ENCODE assay signal across 21 cellular contexts in the genomic region with DNA sequence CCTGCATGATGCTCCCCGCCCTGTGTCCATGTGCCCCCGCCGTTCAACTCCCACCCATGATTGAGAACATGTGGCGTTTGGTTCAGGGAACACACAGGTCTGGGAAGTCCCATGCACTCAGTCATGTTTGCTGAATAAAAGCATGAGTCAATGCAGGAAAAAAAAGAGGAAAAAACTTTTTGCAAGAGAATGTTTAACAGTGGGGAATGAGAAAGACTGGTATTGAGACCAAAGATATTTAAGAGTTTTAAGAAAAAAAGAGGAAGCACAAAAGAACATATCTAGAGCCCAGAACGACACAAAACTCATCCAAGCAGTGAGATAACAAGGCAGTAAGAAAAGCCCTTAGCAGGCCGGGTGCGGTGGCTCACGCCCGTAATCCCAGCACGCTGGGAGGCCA.
A peak's percentile ranks its signal among the peaks of the same experiment; 100 is the strongest.
DNase-seq lines count a peak whose midpoint lies in the region; ATAC-seq and TF ChIP-seq lines count a peak whose summit lies in the region.
"Had no signal": no experiment of that assay in that cellular context is flagged by ENCODE, and none has a peak within 500 bp of the region (broad histone marks: within the 10 kb centered on the region; RNA-seq: fewer than 3 reads in every experiment).

No MANE protein-coding gene starts in this region.

- H3K27ac Mint-ChIP-seq in endodermal cell, result no peak overlapping the region
- no peak overlapping the region for H3K27ac Mint-ChIP-seq in activated T-helper 2 cell treated with anti-CD3 and anti-CD28 coated beads, Interferon-gamma antibody, Interleukin-2, Interleukin-4, amounts not matched to agents 10 μg/mL and 5 μg/mL and 100 μg/mL, durations not matched to agents 14 hours and 24 hours and 36 hours
- H3K27ac Mint-ChIP-seq: activated CD4-positive, alpha-beta memory T cell treated with anti-CD3 and anti-CD28 coated beads for 36 hours; activated T-helper 17 cell treated with anti-CD3 and anti-CD28 coated beads, Interleukin-2, amount 50 U/mL, for 72 hours; HFFc6 had no signal

- intact Hi-C loops in gastrocnemius medialis (cut with DNase I; ENCODE audit: low total_unique reads), result no loop called here
- intact Hi-C loops in activated T-helper 2 cell treated with anti-CD3 and anti-CD28 coated beads, Interferon-gamma antibody, Interleukin-2, Interleukin-4, amounts not matched to agents 10 μg/mL and 5 μg/mL and 100 μg/mL, durations not matched to agents 14 hours and 24 hours and 36 hours (cut with micrococcal nuclease), result no loop called here

- no peaks in the 10 kb centered on the region for H3K9me3 ChIP-seq in gastrocnemius medialis
- peaks cover 34% of the 10 kb centered on the region for H3K9me3 ChIP-seq in endodermal cell (ENCODE audit: control insufficient read depth, low read length)
- H3K9me3 ChIP-seq: pancreas had no signal

- H3K36me3 ChIP-seq in gastrocnemius medialis (no peaks in the 10 kb centered on the region), endodermal cell (ENCODE audit: control insufficient read depth, insufficient read depth, low read length) (no peaks in the 10 kb centered on the region)
- H3K36me3 ChIP-seq: ascending aorta, heart right ventricle, pancreas had no signal

- 79 to 96% methylated on average over 8 to 10 of the region's 10 CpGs for WGBS in endodermal cell (ENCODE audit: insufficient coverage in 1 of 2, insufficient read length in 1 of 2), 2 experiments

- no peaks in the 10 kb centered on the region for H3K4me1 Mint-ChIP-seq in endodermal cell
- H3K4me1 Mint-ChIP-seq in activated T-helper 2 cell treated with anti-CD3 and anti-CD28 coated beads, Interferon-gamma antibody, Interleukin-2, Interleukin-4, amounts not matched to agents 10 μg/mL and 5 μg/mL and 100 μg/mL, durations not matched to agents 14 hours and 24 hours and 36 hours (ENCODE audit: low read depth), result no peaks in the 10 kb centered on the region
- H3K4me1 Mint-ChIP-seq: activated T-helper 17 cell treated with anti-CD3 and anti-CD28 coated beads, Interleukin-2, amount 50 U/mL, for 72 hours had no signal

- H3K27me3 Mint-ChIP-seq in endodermal cell (ENCODE audit: insufficient read depth), result peaks cover 49% of the 10 kb centered on the region
- peaks cover 4% of the 10 kb centered on the region for H3K27me3 Mint-ChIP-seq in activated T-helper 2 cell treated with anti-CD3 and anti-CD28 coated beads, Interferon-gamma antibody, Interleukin-2, Interleukin-4, amounts not matched to agents 10 μg/mL and 5 μg/mL and 100 μg/mL, durations not matched to agents 14 hours and 24 hours and 36 hours (ENCODE audit: low read depth)

- no peak overlapping the region for H3K4me3 Mint-ChIP-seq in endodermal cell
- no peak overlapping the region for H3K4me3 Mint-ChIP-seq in activated T-helper 2 cell treated with anti-CD3 and anti-CD28 coated beads, Interferon-gamma antibody, Interleukin-2, Interleukin-4, amounts not matched to agents 10 μg/mL and 5 μg/mL and 100 μg/mL, durations not matched to agents 14 hours and 24 hours and 36 hours (ENCODE audit: low read depth)
- H3K4me3 Mint-ChIP-seq: activated CD4-positive, alpha-beta memory T cell treated with anti-CD3 and anti-CD28 coated beads for 36 hours; activated T-helper 17 cell treated with anti-CD3 and anti-CD28 coated beads, Interleukin-2, amount 50 U/mL, for 72 hours; HFFc6 had no signal

- H3K4me1 ChIP-seq in gastrocnemius medialis, result no peaks in the 10 kb centered on the region
- no peaks in the 10 kb centered on the region for H3K4me1 ChIP-seq in endodermal cell (ENCODE audit: control insufficient read depth, insufficient read depth, low read length)
- H3K4me1 ChIP-seq: ascending aorta, heart right ventricle, pancreas had no signal

- H3K27me3 ChIP-seq in gastrocnemius medialis (no peaks in the 10 kb centered on the region), endodermal cell (ENCODE audit: control insufficient read depth, insufficient read depth, low read length, poor library complexity, severe bottlenecking) (peaks cover 92% of the 10 kb centered on the region)
- H3K27me3 ChIP-seq: ascending aorta, heart right ventricle, pancreas had no signal

- no peak for TF ChIP-seq CTCF in GM20000 (IDR thresholded peaks at IDR 0.05; ENCODE audit: extremely low read depth, missing control alignments)
- TF ChIP-seq CTCF in gastrocnemius medialis (IDR thresholded peaks at IDR 0.05 in 4 of 5, conservative IDR thresholded peaks at IDR 0.05 in 1 of 5), result no peak
- no peak for TF ChIP-seq CTCF in endodermal cell (conservative IDR thresholded peaks at IDR 0.05)

- no peak for TF ChIP-seq POLR2A in gastrocnemius medialis (IDR thresholded peaks at IDR 0.05)

- DNase-seq in NOMO-1 (lab: John Stamatoyannopoulos, UW; ENCODE audit: unreplicated experiment in 2 of 2), result peak; percentile 1 to 2
- DNase-seq in NOMO-1 treated with dmso at 0.1 percent for 144 hours (lab: John Stamatoyannopoulos, UW; ENCODE audit: unreplicated experiment), result no peak
- DNase-seq in GM20000 (ENCODE audit: low spot score), result no peak
- no peak for DNase-seq in gastrocnemius medialis
- DNase-seq in endodermal cell, result no peak
- no peak for DNase-seq in activated T-helper 2 cell treated with anti-CD3 and anti-CD28 coated beads, Interferon-gamma antibody, Interleukin-2, Interleukin-4, amounts not matched to agents 10 μg/mL and 5 μg/mL and 100 μg/mL, durations not matched to agents 14 hours and 24 hours and 36 hours (ENCODE audit: low spot score)
- DNase-seq: 8988T; activated CD4-positive, alpha-beta memory T cell treated with anti-CD3 and anti-CD28 coated beads for 36 hours; heart right ventricle; HFFc6; kidney glomerular epithelial cell; NCI-H2107; pancreas; SHP77 treated with DMSO at 0.1 percent for 48 hours; small intestine; T1000 had no signal

- in situ Hi-C loops in gastrocnemius medialis (cut with MboI; ENCODE audit: low sequenced_read_pairs in 4 of 4), result no loop called here

- H3K9me3 Mint-ChIP-seq in endodermal cell, result peaks cover 9% of the 10 kb centered on the region
- H3K9me3 Mint-ChIP-seq in activated T-helper 2 cell treated with anti-CD3 and anti-CD28 coated beads, Interferon-gamma antibody, Interleukin-2, Interleukin-4, amounts not matched to agents 10 μg/mL and 5 μg/mL and 100 μg/mL, durations not matched to agents 14 hours and 24 hours and 36 hours, result no peaks in the 10 kb centered on the region
- H3K9me3 Mint-ChIP-seq: activated CD4-positive, alpha-beta memory T cell treated with anti-CD3 and anti-CD28 coated beads for 36 hours; activated T-helper 17 cell treated with anti-CD3 and anti-CD28 coated beads, Interleukin-2, amount 50 U/mL, for 72 hours had no signal

- H3K36me3 Mint-ChIP-seq in endodermal cell (ENCODE audit: low read depth), result no peaks in the 10 kb centered on the region
- H3K36me3 Mint-ChIP-seq in activated T-helper 2 cell treated with anti-CD3 and anti-CD28 coated beads, Interferon-gamma antibody, Interleukin-2, Interleukin-4, amounts not matched to agents 10 μg/mL and 5 μg/mL and 100 μg/mL, durations not matched to agents 14 hours and 24 hours and 36 hours (ENCODE audit: low read depth), result no peaks in the 10 kb centered on the region
- H3K36me3 Mint-ChIP-seq: activated CD4-positive, alpha-beta memory T cell treated with anti-CD3 and anti-CD28 coated beads for 36 hours had no signal

- peak; percentile 65 for ATAC-seq in HG02623 (IDR thresholded peaks at IDR 0.05; ENCODE audit: unreplicated experiment)
- ATAC-seq in HG03378 (IDR thresholded peaks at IDR 0.05; ENCODE audit: unreplicated experiment), result peak; percentile 67
- ATAC-seq in gastrocnemius medialis, result no peak
- ATAC-seq: activated T-helper 17 cell treated with anti-CD3 and anti-CD28 coated beads, Interleukin-2, amount 50 U/mL, for 72 hours; heart right ventricle; pancreas had no signal

- H3K4me3 ChIP-seq in gastrocnemius medialis, result no peak overlapping the region
- H3K4me3 ChIP-seq in endodermal cell (ENCODE audit: low read length), result no peak overlapping the region
- H3K4me3 ChIP-seq: ascending aorta, coronary artery, heart right ventricle, pancreas had no signal

- H3K9ac ChIP-seq in endodermal cell (ENCODE audit: extremely low read depth, low read length, poor library complexity, severe bottlenecking), result no peak overlapping the region

- H3K27ac ChIP-seq in gastrocnemius medialis, result no peak overlapping the region
- H3K27ac ChIP-seq in endodermal cell (ENCODE audit: low read depth, low read length), result no peak overlapping the region
- H3K27ac ChIP-seq: ascending aorta, coronary artery, heart right ventricle, pancreas had no signal

Comparison
In these comparisons a context has a peak if more than half of its experiments do, and no peak if none do; other contexts are left out.
1. DNase-seq: peak in NOMO-1 (2 of 2); none in NOMO-1 treated with dmso at 0.1 percent for 144 hours (single experiment), GM20000 (single experiment), gastrocnemius medialis (0 of 2), endodermal cell (single experiment) and activated T-helper 2 cell treated with anti-CD3 and anti-CD28 coated beads, Interferon-gamma antibody, Interleukin-2, Interleukin-4, amounts not matched to agents 10 μg/mL and 5 μg/mL and 100 μg/mL, durations not matched to agents 14 hours and 24 hours and 36 hours (single experiment).
2. ATAC-seq: peak in HG02623 (single experiment) and HG03378 (single experiment); none in gastrocnemius medialis (0 of 2).